ENCODE assay signal across 1 cellular context in the genomic region with DNA sequence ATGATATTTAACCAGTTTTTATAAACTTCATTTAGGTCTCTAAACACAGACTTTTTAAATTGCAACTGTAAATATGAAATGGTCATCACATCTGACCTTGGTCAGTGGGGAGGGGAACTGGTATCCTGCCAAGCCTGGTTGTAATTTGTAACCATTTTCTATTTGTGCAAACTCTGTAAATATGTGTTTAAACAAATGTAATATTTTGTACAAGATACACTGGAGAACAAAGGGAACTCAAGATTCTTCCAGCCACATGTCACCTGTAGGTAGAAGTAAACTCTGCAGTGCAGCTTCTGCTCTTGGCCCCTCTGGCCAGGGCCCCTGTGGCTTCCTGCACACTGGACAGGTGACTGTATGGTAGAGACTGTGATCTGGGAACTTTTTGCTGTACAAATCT.
TF ChIP-seq lines count a peak whose summit lies in the region.

No MANE protein-coding gene starts in this region.

TF ChIP-seq in HepG2, 621 proteins besides CTCF, POLR2A, EP300 and RAD21 (continued from another document and continues in another):
- TF ChIP-seq, protein P1, sequence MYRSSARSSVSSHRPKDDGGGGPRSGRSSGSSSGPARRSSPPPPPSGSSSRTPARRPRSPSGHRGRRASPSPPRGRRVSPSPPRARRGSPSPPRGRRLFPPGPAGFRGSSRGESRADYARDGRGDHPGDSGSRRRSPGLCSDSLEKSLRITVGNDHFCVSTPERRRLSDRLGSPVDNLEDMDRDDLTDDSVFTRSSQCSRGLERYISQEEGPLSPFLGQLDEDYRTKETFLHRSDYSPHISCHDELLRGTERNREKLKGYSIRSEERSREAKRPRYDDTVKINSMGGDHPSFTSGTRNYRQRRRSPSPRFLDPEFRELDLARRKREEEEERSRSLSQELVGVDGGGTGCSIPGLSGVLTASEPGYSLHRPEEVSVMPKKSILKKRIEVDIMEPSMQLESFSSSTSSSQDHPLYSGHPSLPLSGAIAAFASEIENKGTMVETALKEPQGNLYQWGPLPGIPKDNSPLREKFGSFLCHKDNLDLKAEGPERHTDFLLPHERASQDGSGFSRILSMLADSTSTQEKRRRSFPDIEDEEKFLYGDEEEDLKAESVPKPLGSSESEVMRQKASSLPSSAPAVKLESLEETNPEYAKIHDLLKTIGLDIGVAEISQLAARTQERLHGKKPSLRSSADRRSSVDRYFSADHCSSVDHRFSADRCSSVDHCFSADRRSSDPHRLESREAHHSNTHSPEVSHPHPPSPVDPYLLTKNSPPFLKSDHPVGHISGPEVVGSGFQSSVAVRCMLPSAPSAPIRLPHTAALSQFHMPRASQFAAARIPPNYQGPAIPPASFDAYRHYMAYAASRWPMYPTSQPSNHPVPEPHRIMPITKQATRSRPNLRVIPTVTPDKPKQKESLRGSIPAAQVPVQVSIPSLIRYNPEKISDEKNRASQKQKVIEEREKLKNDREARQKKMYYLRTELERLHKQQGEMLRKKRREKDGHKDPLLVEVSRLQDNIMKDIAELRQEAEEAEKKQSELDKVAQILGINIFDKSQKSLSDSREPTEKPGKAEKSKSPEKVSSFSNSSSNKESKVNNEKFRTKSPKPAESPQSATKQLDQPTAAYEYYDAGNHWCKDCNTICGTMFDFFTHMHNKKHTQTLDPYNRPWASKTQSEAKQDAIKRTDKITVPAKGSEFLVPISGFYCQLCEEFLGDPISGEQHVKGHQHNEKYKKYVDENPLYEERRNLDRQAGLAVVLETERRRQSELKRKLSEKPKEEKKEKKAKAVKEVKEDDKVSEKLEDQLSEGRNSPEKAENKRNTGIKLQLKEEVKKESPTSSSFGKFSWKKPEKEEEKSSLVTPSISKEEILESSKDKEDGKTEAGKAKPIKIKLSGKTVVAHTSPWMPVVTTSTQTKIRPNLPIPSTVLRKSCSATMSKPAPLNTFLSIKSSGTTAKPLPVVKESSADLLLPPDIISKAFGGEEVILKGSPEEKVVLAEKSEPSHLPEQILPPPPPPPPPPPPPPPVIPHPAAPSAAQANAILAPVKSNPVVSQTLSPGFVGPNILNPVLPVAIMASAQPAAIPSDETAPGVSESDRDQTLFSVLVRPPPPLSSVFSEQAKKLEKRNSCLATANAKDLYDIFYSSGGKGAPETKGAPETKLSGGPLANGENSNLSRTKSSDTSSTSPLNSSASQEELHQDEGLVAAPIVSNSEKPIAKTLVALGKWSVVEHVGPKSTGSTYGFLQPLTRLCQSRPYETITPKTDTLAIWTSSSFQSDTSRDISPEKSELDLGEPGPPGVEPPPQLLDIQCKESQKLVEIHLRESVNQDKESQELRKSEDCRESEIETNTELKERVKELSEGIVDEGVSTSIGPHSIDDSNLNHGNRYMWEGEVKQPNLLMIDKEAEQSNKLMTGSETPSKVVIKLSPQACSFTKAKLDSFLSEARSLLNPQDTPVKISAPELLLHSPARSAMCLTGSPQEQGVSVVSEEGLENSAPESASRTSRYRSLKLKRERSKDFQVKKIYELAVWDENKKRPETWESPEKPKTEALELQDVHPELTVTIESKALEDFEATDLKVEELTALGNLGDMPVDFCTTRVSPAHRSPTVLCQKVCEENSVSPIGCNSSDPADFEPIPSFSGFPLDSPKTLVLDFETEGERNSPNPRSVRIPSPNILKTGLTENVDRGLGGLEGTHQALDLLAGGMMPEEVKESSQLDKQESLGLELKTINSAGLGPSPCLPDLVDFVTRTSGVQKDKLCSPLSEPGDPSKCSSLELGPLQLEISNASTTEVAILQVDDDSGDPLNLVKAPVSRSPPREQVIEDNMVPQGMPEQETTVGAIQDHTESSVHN (CRISPR knock-in tag; IDR thresholded peaks at IDR 0.05), result no peak
- TF ChIP-seq ZNF3 (CRISPR knock-in tag; IDR thresholded peaks at IDR 0.05) (no peak), ZKSCAN8 (CRISPR knock-in tag; IDR thresholded peaks at IDR 0.05; ENCODE audit: borderline replicate concordance) (no peak), ZMAT3 (CRISPR knock-in tag; conservative IDR thresholded peaks at IDR 0.05) (no peak), SOX6 (IDR thresholded peaks at IDR 0.05) (no peak), SOX6 (CRISPR knock-in tag; IDR thresholded peaks at IDR 0.05) (peak; percentile 91), ZNF746 (CRISPR knock-in tag; IDR thresholded peaks at IDR 0.05) (no peak), MIER2 (CRISPR knock-in tag; IDR thresholded peaks at IDR 0.05) (no peak), MEIS2 (CRISPR knock-in tag; IDR thresholded peaks at IDR 0.05) (no peak), EHMT2 (IDR thresholded peaks at IDR 0.05; ENCODE audit: borderline replicate concordance, low read depth, low read length) (no peak), ZFX (CRISPR knock-in tag; IDR thresholded peaks at IDR 0.05; ENCODE audit: low read depth) (no peak), RARG (CRISPR knock-in tag; IDR thresholded peaks at IDR 0.05; ENCODE audit: low read depth) (no peak), KAT2B (IDR thresholded peaks at IDR 0.05; ENCODE audit: borderline replicate concordance, low read depth, low read length) (no peak), TRIM24 (CRISPR knock-in tag; IDR thresholded peaks at IDR 0.05) (no peak), TAF1 (CRISPR knock-in tag; IDR thresholded peaks at IDR 0.05) (no peak), ZNF614 (CRISPR knock-in tag; IDR thresholded peaks at IDR 0.05; ENCODE audit: borderline replicate concordance) (0 out of 2 replicates have a peak, but pooled peaks have one; percentile 48), ZNF224 (CRISPR knock-in tag; IDR thresholded peaks at IDR 0.05) (no peak), ZNF468 (CRISPR knock-in tag; IDR thresholded peaks at IDR 0.05) (no peak), ZNF333 (CRISPR knock-in tag; IDR thresholded peaks at IDR 0.05; ENCODE audit: borderline replicate concordance) (no peak), FOSL2 (CRISPR knock-in tag; IDR thresholded peaks at IDR 0.05) (peak; percentile 38; the same call in 1 of the 2 replicates), ZNF577 (CRISPR knock-in tag; IDR thresholded peaks at IDR 0.05; ENCODE audit: borderline replicate concordance, low read depth) (no peak), ZFP36L2 (CRISPR knock-in tag; IDR thresholded peaks at IDR 0.05) (no peak), MEF2D (CRISPR knock-in tag; IDR thresholded peaks at IDR 0.05) (peak; percentile 52; the same call in 1 of the 2 replicates), ZFP41 (CRISPR knock-in tag; IDR thresholded peaks at IDR 0.05; ENCODE audit: borderline replicate concordance) (no peak), HNRNPUL1 (IDR thresholded peaks at IDR 0.05; ENCODE audit: low read depth, low read length) (no peak), ZNF570 (CRISPR knock-in tag; IDR thresholded peaks at IDR 0.05; ENCODE audit: borderline replicate concordance) (no peak), XRCC5 (optimal IDR thresholded peaks at IDR 0.05; ENCODE audit: low read length) (no peak), ZNF354B (CRISPR knock-in tag; IDR thresholded peaks at IDR 0.05) (no peak)
- TF ChIP-seq, protein P2, sequence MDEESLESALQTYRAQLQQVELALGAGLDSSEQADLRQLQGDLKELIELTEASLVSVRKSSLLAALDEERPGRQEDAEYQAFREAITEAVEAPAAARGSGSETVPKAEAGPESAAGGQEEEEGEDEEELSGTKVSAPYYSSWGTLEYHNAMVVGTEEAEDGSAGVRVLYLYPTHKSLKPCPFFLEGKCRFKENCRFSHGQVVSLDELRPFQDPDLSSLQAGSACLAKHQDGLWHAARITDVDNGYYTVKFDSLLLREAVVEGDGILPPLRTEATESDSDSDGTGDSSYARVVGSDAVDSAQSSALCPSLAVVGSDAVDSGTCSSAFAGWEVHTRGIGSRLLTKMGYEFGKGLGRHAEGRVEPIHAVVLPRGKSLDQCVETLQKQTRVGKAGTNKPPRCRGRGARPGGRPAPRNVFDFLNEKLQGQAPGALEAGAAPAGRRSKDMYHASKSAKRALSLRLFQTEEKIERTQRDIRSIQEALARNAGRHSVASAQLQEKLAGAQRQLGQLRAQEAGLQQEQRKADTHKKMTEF (CRISPR knock-in tag; IDR thresholded peaks at IDR 0.05), result peak; percentile 41; the same call in 1 of the 2 replicates
- TF ChIP-seq, protein P3, sequence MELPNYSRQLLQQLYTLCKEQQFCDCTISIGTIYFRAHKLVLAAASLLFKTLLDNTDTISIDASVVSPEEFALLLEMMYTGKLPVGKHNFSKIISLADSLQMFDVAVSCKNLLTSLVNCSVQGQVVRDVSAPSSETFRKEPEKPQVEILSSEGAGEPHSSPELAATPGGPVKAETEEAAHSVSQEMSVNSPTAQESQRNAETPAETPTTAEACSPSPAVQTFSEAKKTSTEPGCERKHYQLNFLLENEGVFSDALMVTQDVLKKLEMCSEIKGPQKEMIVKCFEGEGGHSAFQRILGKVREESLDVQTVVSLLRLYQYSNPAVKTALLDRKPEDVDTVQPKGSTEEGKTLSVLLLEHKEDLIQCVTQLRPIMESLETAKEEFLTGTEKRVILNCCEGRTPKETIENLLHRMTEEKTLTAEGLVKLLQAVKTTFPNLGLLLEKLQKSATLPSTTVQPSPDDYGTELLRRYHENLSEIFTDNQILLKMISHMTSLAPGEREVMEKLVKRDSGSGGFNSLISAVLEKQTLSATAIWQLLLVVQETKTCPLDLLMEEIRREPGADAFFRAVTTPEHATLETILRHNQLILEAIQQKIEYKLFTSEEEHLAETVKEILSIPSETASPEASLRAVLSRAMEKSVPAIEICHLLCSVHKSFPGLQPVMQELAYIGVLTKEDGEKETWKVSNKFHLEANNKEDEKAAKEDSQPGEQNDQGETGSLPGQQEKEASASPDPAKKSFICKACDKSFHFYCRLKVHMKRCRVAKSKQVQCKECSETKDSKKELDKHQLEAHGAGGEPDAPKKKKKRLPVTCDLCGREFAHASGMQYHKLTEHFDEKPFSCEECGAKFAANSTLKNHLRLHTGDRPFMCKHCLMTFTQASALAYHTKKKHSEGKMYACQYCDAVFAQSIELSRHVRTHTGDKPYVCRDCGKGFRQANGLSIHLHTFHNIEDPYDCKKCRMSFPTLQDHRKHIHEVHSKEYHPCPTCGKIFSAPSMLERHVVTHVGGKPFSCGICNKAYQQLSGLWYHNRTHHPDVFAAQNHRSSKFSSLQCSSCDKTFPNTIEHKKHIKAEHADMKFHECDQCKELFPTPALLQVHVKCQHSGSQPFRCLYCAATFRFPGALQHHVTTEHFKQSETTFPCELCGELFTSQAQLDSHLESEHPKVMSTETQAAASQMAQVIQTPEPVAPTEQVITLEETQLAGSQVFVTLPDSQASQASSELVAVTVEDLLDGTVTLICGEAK (IDR thresholded peaks at IDR 0.05), result no peak
- TF ChIP-seq, protein P3 (CRISPR knock-in tag; IDR thresholded peaks at IDR 0.05), result no peak
- TF ChIP-seq, protein P4, sequence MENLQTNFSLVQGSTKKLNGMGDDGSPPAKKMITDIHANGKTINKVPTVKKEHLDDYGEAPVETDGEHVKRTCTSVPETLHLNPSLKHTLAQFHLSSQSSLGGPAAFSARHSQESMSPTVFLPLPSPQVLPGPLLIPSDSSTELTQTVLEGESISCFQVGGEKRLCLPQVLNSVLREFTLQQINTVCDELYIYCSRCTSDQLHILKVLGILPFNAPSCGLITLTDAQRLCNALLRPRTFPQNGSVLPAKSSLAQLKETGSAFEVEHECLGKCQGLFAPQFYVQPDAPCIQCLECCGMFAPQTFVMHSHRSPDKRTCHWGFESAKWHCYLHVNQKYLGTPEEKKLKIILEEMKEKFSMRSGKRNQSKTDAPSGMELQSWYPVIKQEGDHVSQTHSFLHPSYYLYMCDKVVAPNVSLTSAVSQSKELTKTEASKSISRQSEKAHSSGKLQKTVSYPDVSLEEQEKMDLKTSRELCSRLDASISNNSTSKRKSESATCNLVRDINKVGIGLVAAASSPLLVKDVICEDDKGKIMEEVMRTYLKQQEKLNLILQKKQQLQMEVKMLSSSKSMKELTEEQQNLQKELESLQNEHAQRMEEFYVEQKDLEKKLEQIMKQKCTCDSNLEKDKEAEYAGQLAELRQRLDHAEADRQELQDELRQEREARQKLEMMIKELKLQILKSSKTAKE (CRISPR knock-in tag; IDR thresholded peaks at IDR 0.05; ENCODE audit: borderline replicate concordance), result 0 out of 2 replicates have a peak, but pooled peaks have one; percentile 16
- TF ChIP-seq, protein P5, sequence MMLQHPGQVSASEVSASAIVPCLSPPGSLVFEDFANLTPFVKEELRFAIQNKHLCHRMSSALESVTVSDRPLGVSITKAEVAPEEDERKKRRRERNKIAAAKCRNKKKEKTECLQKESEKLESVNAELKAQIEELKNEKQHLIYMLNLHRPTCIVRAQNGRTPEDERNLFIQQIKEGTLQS (CRISPR knock-in tag; IDR thresholded peaks at IDR 0.05), result no peak
- TF ChIP-seq, protein P6, sequence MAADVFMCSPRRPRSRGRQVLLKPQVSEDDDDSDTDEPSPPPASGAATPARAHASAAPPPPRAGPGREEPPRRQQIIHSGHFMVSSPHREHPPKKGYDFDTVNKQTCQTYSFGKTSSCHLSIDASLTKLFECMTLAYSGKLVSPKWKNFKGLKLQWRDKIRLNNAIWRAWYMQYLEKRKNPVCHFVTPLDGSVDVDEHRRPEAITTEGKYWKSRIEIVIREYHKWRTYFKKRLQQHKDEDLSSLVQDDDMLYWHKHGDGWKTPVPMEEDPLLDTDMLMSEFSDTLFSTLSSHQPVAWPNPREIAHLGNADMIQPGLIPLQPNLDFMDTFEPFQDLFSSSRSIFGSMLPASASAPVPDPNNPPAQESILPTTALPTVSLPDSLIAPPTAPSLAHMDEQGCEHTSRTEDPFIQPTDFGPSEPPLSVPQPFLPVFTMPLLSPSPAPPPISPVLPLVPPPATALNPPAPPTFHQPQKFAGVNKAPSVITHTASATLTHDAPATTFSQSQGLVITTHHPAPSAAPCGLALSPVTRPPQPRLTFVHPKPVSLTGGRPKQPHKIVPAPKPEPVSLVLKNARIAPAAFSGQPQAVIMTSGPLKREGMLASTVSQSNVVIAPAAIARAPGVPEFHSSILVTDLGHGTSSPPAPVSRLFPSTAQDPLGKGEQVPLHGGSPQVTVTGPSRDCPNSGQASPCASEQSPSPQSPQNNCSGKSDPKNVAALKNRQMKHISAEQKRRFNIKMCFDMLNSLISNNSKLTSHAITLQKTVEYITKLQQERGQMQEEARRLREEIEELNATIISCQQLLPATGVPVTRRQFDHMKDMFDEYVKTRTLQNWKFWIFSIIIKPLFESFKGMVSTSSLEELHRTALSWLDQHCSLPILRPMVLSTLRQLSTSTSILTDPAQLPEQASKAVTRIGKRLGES (CRISPR knock-in tag; IDR thresholded peaks at IDR 0.05; ENCODE audit: borderline replicate concordance), result no peak
